In genomic region chr4:169156392-169156791, GRCh38 we compare ENCODE assay signal across 22 cellular contexts.
"Had no signal": no experiment of that assay in that cellular context is flagged by ENCODE, and none has a peak within 500 bp of the region (broad histone marks: within the 10 kb centered on the region; RNA-seq: fewer than 3 reads in every experiment).

No MANE protein-coding gene starts in this region.

- H3K27me3 ChIP-seq: colonic mucosa, esophagus muscularis mucosa, foreskin keratinocyte, gastroesophageal sphincter, heart left ventricle, left lung had no signal

- H3K36me3 ChIP-seq: colonic mucosa, lower lobe of right lung had no signal

- H3K4me3 ChIP-seq: colonic mucosa, esophagus muscularis mucosa, gastroesophageal sphincter, heart left ventricle, left lung, lower lobe of right lung, mucosa of descending colon had no signal

- ATAC-seq: effector memory CD8-positive, alpha-beta T cell; foreskin keratinocyte; gastroesophageal sphincter; heart left ventricle; left cardiac atrium; left lung; left ventricle myocardium superior; lower lobe of right lung had no signal

- H3K27ac ChIP-seq: colonic mucosa, epithelial cell of prostate, esophagus muscularis mucosa, foreskin keratinocyte, gastroesophageal sphincter, heart left ventricle, left lung, lower lobe of right lung had no signal

- FAIRE-seq: endometrium, frontal cortex, islet of Langerhans had no signal

- DNase-seq: colonic mucosa; cortex of kidney; effector CD8-positive, alpha-beta T cell; effector memory CD8-positive, alpha-beta T cell; endodermal cell; erythroblast; foreskin keratinocyte; heart left ventricle; hippocampal formation; left cardiac atrium; left lung; left ventricle myocardium superior; lower lobe of right lung; mesenchymal stem cell; mucosa of descending colon; naive B cell had no signal

- H3K9me3 ChIP-seq: colonic mucosa, esophagus muscularis mucosa, gastroesophageal sphincter, heart left ventricle, left lung, lower lobe of right lung, mucosa of descending colon had no signal
